Comparison of ENCODE assay signal across 8 cellular contexts in the genomic region with DNA sequence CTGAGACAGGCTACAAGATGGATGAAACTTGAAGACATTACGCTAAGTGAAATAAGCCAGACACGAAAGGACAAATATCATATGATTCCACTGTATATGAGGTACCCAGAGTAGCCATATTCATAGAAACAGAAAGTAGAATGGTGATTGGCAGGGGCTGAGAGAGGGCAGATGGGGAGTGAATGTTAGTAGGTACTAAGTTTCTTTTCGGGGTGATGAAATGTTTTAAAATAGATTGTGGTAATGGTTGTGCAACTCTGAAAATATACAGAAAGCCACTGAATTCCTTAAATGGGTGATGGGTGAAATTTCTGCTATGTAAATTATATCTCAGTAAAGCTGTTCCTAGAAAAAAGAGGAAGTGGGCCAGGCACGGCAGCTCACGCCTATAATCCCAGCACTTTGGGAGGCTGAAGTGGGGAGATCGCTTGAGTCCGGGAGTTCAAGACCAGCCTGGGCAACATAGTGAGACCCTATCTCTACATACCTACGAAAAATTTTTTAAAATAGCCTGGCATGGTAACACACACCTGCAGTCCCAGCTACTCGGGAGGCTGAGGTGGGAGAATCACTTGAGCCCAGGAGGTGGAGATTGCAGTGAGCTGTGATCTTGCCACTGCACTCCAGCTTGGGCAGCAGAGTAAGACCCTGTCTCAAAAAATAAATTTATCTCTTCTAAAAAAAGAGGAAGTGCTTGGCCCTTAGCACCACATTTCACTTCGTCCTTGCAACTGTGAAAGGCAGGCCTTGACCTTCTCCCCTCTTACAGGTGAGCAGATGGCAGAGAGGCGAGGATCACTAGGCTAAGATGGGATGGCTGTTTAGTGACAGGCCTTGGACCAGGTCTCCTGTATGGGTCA. TPM values are rescaled to one million over a fixed set of nuclear protein-coding genes. Genes with fewer than 3 reads are reported as not detected.
DNase-seq lines count a peak whose midpoint lies in the region; ATAC-seq and TF ChIP-seq lines count a peak whose summit lies in the region.

No MANE protein-coding gene starts in this region.

- no peaks in the 10 kb centered on the region for H3K4me1 ChIP-seq in hepatocyte (ENCODE audit: insufficient read depth)
- peaks cover 4 to 28% (median 27%) of the 10 kb centered on the region in 5 donors for H3K4me1 ChIP-seq in subcutaneous abdominal adipose tissue (ENCODE audit: control insufficient read depth in 5 of 5, insufficient read depth in 5 of 5, low read length in 5 of 5)

- H3K36me3 ChIP-seq in hepatocyte (replicated peaks; ENCODE audit: insufficient read depth, low read depth) (no peaks in the 10 kb centered on the region), subcutaneous abdominal adipose tissue (ENCODE audit: control insufficient read depth in 5 of 5, insufficient read depth in 5 of 5, low read length in 5 of 5) (no peaks in the 10 kb centered on the region)

- intact Hi-C loops in activated T-helper 2 cell treated with anti-CD3 and anti-CD28 coated beads, Interferon-gamma antibody, Interleukin-2, Interleukin-4, amounts not matched to agents 10 μg/mL and 5 μg/mL and 100 μg/mL, durations not matched to agents 14 hours and 24 hours and 36 hours (cut with micrococcal nuclease): loop anchor here (1.0 to 5.0 kb wide), 3 partner anchors 120 to 366 kb away; a partner anchor contains a TSS

- peaks cover 31% of the 10 kb centered on the region for H3K4me1 Mint-ChIP-seq in activated T-helper 2 cell treated with anti-CD3 and anti-CD28 coated beads, Interferon-gamma antibody, Interleukin-2, Interleukin-4, amounts not matched to agents 10 μg/mL and 5 μg/mL and 100 μg/mL, durations not matched to agents 14 hours and 24 hours and 36 hours (ENCODE audit: low read depth)

- ATAC-seq in HG03565 (IDR thresholded peaks at IDR 0.05; ENCODE audit: unreplicated experiment): peak; percentile 86

- H3K4me2 ChIP-seq in hepatocyte: peak overlapping the region; percentile 70

- H3K36me3 Mint-ChIP-seq in activated T-helper 2 cell treated with anti-CD3 and anti-CD28 coated beads, Interferon-gamma antibody, Interleukin-2, Interleukin-4, amounts not matched to agents 10 μg/mL and 5 μg/mL and 100 μg/mL, durations not matched to agents 14 hours and 24 hours and 36 hours (ENCODE audit: low read depth): no peaks in the 10 kb centered on the region

- H3K27me3 ChIP-seq in hepatocyte (no peaks in the 10 kb centered on the region), subcutaneous abdominal adipose tissue (ENCODE audit: control insufficient read depth in 5 of 5, insufficient read depth in 4 of 5, low read length in 5 of 5) (peaks cover 0 to 3% (median 0%) of the 10 kb centered on the region in 5 donors)

- peak; percentile 77 for DNase-seq in GDM1 (lab: John Stamatoyannopoulos, UW)
- DNase-seq in GM20000 (ENCODE audit: low spot score): peak; percentile 87
- peak; percentile 24 for DNase-seq in activated T-helper 2 cell treated with anti-CD3 and anti-CD28 coated beads, Interferon-gamma antibody, Interleukin-2, Interleukin-4, amounts not matched to agents 10 μg/mL and 5 μg/mL and 100 μg/mL, durations not matched to agents 14 hours and 24 hours and 36 hours (ENCODE audit: low spot score)
- DNase-seq in hepatocyte (ENCODE audit: low spot score): peak; percentile 56
- DNase-seq in NCI-H345 (lab: John Stamatoyannopoulos, UW): no peak
- no peak for DNase-seq in HUDEP-2 (lab: John Stamatoyannopoulos, UW; ENCODE audit: unreplicated experiment in 76 of 76)

- peak overlapping the region; percentile 95 for H3K27ac ChIP-seq in hepatocyte
- peak overlapping the region; percentile 82 for H3K27ac ChIP-seq in subcutaneous abdominal adipose tissue (ENCODE audit: low read depth, low read length)

- H3K27ac Mint-ChIP-seq in activated T-helper 2 cell treated with anti-CD3 and anti-CD28 coated beads, Interferon-gamma antibody, Interleukin-2, Interleukin-4, amounts not matched to agents 10 μg/mL and 5 μg/mL and 100 μg/mL, durations not matched to agents 14 hours and 24 hours and 36 hours: peak overlapping the region; percentile 93

- 83% methylated on average over 11 of the region's 11 CpGs for WGBS in hepatocyte (ENCODE audit: low lambda C conversion rate, missing lambda C conversion rate)

- H3K9me3 Mint-ChIP-seq in activated T-helper 2 cell treated with anti-CD3 and anti-CD28 coated beads, Interferon-gamma antibody, Interleukin-2, Interleukin-4, amounts not matched to agents 10 μg/mL and 5 μg/mL and 100 μg/mL, durations not matched to agents 14 hours and 24 hours and 36 hours: no peaks in the 10 kb centered on the region

- peak overlapping the region in 4 of 5 donors; percentile 27 to 62 (median 45) for H3K9ac ChIP-seq in subcutaneous abdominal adipose tissue (ENCODE audit: low read length in 5 of 5)

- H3K27me3 Mint-ChIP-seq in activated T-helper 2 cell treated with anti-CD3 and anti-CD28 coated beads, Interferon-gamma antibody, Interleukin-2, Interleukin-4, amounts not matched to agents 10 μg/mL and 5 μg/mL and 100 μg/mL, durations not matched to agents 14 hours and 24 hours and 36 hours (ENCODE audit: low read depth): no peaks in the 10 kb centered on the region

- H3K9me3 ChIP-seq in hepatocyte (ENCODE audit: low read depth) (no peaks in the 10 kb centered on the region), subcutaneous abdominal adipose tissue (ENCODE audit: control insufficient read depth in 5 of 5, low read length in 5 of 5) (no peaks in the 10 kb centered on the region)

- H3K4me3 ChIP-seq in hepatocyte (no peak overlapping the region), subcutaneous abdominal adipose tissue (ENCODE audit: low read depth in 1 of 5, low read length in 5 of 5) (peak overlapping the region; percentile 26 to 70 (median 54))

- TF ChIP-seq CTCF in GM20000 (IDR thresholded peaks at IDR 0.05; ENCODE audit: extremely low read depth, missing control alignments): no peak
- TF ChIP-seq CTCF in hepatocyte (IDR thresholded peaks at IDR 0.05; ENCODE audit: poor library complexity): no peak

- peak overlapping the region; percentile 52 for H3K4me3 Mint-ChIP-seq in activated T-helper 2 cell treated with anti-CD3 and anti-CD28 coated beads, Interferon-gamma antibody, Interleukin-2, Interleukin-4, amounts not matched to agents 10 μg/mL and 5 μg/mL and 100 μg/mL, durations not matched to agents 14 hours and 24 hours and 36 hours (ENCODE audit: low read depth)

- H3K79me2 ChIP-seq in hepatocyte: no peaks in the 10 kb centered on the region

- no peaks in the 10 kb centered on the region for H4K20me1 ChIP-seq in hepatocyte (ENCODE audit: insufficient read depth, poor library complexity, severe bottlenecking)

- peak overlapping the region; percentile 37 for H2AFZ ChIP-seq in hepatocyte

- no peaks in the 10 kb centered on the region for H3K9me2 ChIP-seq in hepatocyte (replicated peaks; ENCODE audit: insufficient read depth)

RNA-seq across cellular contexts. Expression of a gene that starts 16.0 kb away (rescaled TPM):
- total RNA-seq in activated T-helper 2 cell treated with anti-CD3 and anti-CD28 coated beads, Interferon-gamma antibody, Interleukin-2, Interleukin-4, amounts not matched to agents 10 μg/mL and 5 μg/mL and 100 μg/mL, durations not matched to agents 14 hours and 24 hours and 36 hours: 11.5 and 13.7 TPM in 2 replicates
- total RNA-seq in hepatocyte: 21.5 and 22.8 TPM in 2 replicates
- 37.2 and 38.1 TPM in 2 replicates for polyA plus RNA-seq in hepatocyte

Comparison
In these comparisons a context has a peak if more than half of its experiments do, and no peak if none do; other contexts are left out.
1. DNase-seq: peak in GDM1 (single experiment), GM20000 (single experiment), activated T-helper 2 cell treated with anti-CD3 and anti-CD28 coated beads, Interferon-gamma antibody, Interleukin-2, Interleukin-4, amounts not matched to agents 10 μg/mL and 5 μg/mL and 100 μg/mL, durations not matched to agents 14 hours and 24 hours and 36 hours (single experiment) and hepatocyte (single experiment); none in NCI-H345 (single experiment) and HUDEP-2 (0 of 76).